Comparison of ENCODE assay signal across 1 cellular context in genomic region chr16:2181952-2182351, GRCh38.
TF ChIP-seq lines count a peak whose summit lies in the region.

No MANE protein-coding gene starts in this region.

TF ChIP-seq in HEK293, 187 proteins besides CTCF, POLR2A, EP300 and RAD21 (continued from another document):
- TF ChIP-seq ZNF747 (tag by site-specific recombination; IDR thresholded peaks at IDR 0.05) (no peak), ZNF629 (tag by site-specific recombination; IDR thresholded peaks at IDR 0.05) (no peak), ZNF23 (tag by site-specific recombination; IDR thresholded peaks at IDR 0.05; ENCODE audit: borderline replicate concordance) (no peak), PRDM1 (tag by site-specific recombination; IDR thresholded peaks at IDR 0.05) (no peak), ZBTB7A (tag by site-specific recombination; IDR thresholded peaks at IDR 0.05; ENCODE audit: low read depth) (no peak)
- TF ChIP-seq, protein P1, sequence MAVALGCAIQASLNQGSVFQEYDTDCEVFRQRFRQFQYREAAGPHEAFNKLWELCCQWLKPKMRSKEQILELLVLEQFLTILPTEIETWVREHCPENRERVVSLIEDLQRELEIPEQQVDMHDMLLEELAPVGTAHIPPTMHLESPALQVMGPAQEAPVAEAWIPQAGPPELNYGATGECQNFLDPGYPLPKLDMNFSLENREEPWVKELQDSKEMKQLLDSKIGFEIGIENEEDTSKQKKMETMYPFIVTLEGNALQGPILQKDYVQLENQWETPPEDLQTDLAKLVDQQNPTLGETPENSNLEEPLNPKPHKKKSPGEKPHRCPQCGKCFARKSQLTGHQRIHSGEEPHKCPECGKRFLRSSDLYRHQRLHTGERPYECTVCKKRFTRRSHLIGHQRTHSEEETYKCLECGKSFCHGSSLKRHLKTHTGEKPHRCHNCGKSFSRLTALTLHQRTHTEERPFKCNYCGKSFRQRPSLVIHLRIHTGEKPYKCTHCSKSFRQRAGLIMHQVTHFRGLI (tag by site-specific recombination; IDR thresholded peaks at IDR 0.05): no peak
